Comparison of ENCODE assay signal across 22 cellular contexts in the genomic region with DNA sequence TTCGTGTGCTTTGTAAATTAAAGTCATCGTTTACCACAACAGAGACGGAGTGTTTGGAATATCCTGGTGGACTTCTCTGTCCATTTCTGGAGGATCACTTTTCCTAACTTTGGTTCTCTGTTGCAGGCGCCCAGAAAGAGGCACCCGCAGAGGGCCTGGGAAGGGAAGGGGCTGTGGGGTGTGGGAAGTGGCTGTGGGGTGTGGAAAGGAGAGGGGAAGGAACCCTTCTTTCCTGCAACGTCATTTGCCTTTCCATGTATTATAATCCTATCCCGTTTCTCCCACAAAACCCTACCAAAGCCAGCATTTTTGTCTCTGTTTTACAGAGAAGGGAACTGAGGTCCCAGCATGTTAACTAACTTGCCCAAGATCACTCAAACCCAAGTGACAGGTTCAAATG.
A peak's percentile ranks its signal among the peaks of the same experiment; 100 is the strongest.
DNase-seq lines count a peak whose midpoint lies in the region; TF ChIP-seq lines count a peak whose summit lies in the region.
"Had no signal": no experiment of that assay in that cellular context is flagged by ENCODE, and none has a peak within 500 bp of the region (broad histone marks: within the 10 kb centered on the region; RNA-seq: fewer than 3 reads in every experiment).

No MANE protein-coding gene starts in this region.

- TF ChIP-seq CTCF in MCF 10A (IDR thresholded peaks at IDR 0.05; ENCODE audit: unreplicated experiment) (no peak), mammary epithelial cell (conservative IDR thresholded peaks at IDR 0.05 in 1 of 2, IDR thresholded peaks at IDR 0.05 in 1 of 2; ENCODE audit: extremely low read depth in 1 of 2, insufficient read depth in 1 of 2, low read depth in 1 of 2, low read length in 2 of 2) (no peak), endothelial cell (IDR thresholded peaks at IDR 0.05; ENCODE audit: unreplicated experiment) (no peak), neural crest cell (conservative IDR thresholded peaks at IDR 0.05) (no peak)

- WGBS in mammary epithelial cell (ENCODE audit: low coverage, missing lambda C conversion rate) = 94% methylated on average over 7 of the region's 7 CpGs

- H3K36me3 ChIP-seq in mammary epithelial cell (ENCODE audit: insufficient read depth, low read length) = no peaks in the 10 kb centered on the region
- H3K36me3 ChIP-seq: MG63, ovary, thyroid gland had no signal

- H3K27ac Mint-ChIP-seq in MCF 10A (ENCODE audit: low read depth, unreplicated experiment) (peak overlapping the region; percentile 57), endothelial cell (ENCODE audit: unreplicated experiment) (peak overlapping the region; percentile 84), neural crest cell (ENCODE audit: unreplicated experiment) (peak overlapping the region; percentile 35)
- H3K27ac Mint-ChIP-seq: CD8-positive, alpha-beta T cell; dendritic cell treated with granulocyte-macrophage colony-stimulating factor and Interleukin-4, amounts not matched to agents 40 ng/mL and 50 ng/mL, for 4 days; IgD-negative memory B cell; stimulated activated naive B cell treated with anti-CD40 and anti-IgM and Interleukin-4, amounts not matched to agents 10 μg/mL and 1 μg/mL and 100 μg/mL, for 72 hours had no signal

- no peak overlapping the region for H3K9ac ChIP-seq in mammary epithelial cell (ENCODE audit: insufficient read depth, low read length)

- in situ Hi-C loops in mammary epithelial cell (cut with MboI; ENCODE audit: low sequenced_read_pairs in 2 of 2) = no loop called here

- H3K4me2 ChIP-seq in mammary epithelial cell (ENCODE audit: insufficient read depth, low read depth, low read length) = no peak overlapping the region

- CTCF ChIA-PET in MCF 10A (lab: Yijun Ruan, JAX) = no interaction called here
- CTCF ChIA-PET in mammary epithelial cell (lab: Charles Lee; ENCODE audit: low non-redundant PET) = interaction anchor here (0.6 kb wide), 1 partner anchor 228 kb away, joined by 15 read pairs; no protein-coding TSS in a partner anchor

- H3K79me2 ChIP-seq in mammary epithelial cell (ENCODE audit: insufficient read depth, low read length) = no peaks in the 10 kb centered on the region

- H3K4me1 ChIP-seq in mammary epithelial cell (ENCODE audit: insufficient read depth, low read length) = peaks cover 7% of the 10 kb centered on the region
- H3K4me1 ChIP-seq: thyroid gland had no signal

- H3K9me3 Mint-ChIP-seq in MCF 10A (ENCODE audit: unreplicated experiment) = no peaks in the 10 kb centered on the region
- H3K9me3 Mint-ChIP-seq in endothelial cell (ENCODE audit: unreplicated experiment) = no peaks in the 10 kb centered on the region
- H3K9me3 Mint-ChIP-seq in neural crest cell = no peaks in the 10 kb centered on the region
- H3K9me3 Mint-ChIP-seq: CD8-positive, alpha-beta T cell; dendritic cell treated with granulocyte-macrophage colony-stimulating factor and Interleukin-4, amounts not matched to agents 40 ng/mL and 50 ng/mL, for 4 days; IgD-negative memory B cell; stimulated activated naive B cell treated with anti-CD40 and anti-IgM and Interleukin-4, amounts not matched to agents 10 μg/mL and 1 μg/mL and 100 μg/mL, for 72 hours had no signal

- DNase-seq in MCF 10A (ENCODE audit: unreplicated experiment) (no peak), mammary epithelial cell (no peak), endothelial cell (ENCODE audit: low spot score) (no peak), neural crest cell (ENCODE audit: low read depth, low spot score) (no peak), NCI-H748 (lab: John Stamatoyannopoulos, UW; ENCODE audit: unreplicated experiment) (no peak), GDM1 (lab: John Stamatoyannopoulos, UW) (no peak), LoVo (ENCODE audit: low spot score) (no peak)
- DNase-seq: activated T-cell treated with anti-CD3 and anti-CD28 coated beads, Interleukin-2, amount 50 U/mL, for 1 hour; CD8-positive, alpha-beta T cell; HCEC 1CT; MG63; NCI-H1436 treated with DMSO at 0.1 percent for 48 hours; small intestine; stimulated activated CD4-positive, alpha-beta T cell treated with anti-CD3 and anti-CD28 coated beads, Interleukin-2, amount 100 ng/mL, for 48 hours; stimulated activated naive B cell treated with anti-CD40 and anti-IgM and Interleukin-4, amounts not matched to agents 10 μg/mL and 1 μg/mL and 100 μg/mL, for 72 hours; thyroid gland had no signal

- no peak overlapping the region for H3K4me3 ChIP-seq in mammary epithelial cell (replicated peaks in 1 of 3; ENCODE audit: insufficient read depth in 1 of 3, low read depth in 2 of 3, low read length in 3 of 3)
- H3K4me3 ChIP-seq: lung, MG63, ovary, thyroid gland had no signal

- no peaks in the 10 kb centered on the region for H4K20me1 ChIP-seq in mammary epithelial cell (ENCODE audit: insufficient read depth, low read length)

- BruUV-seq in MCF 10A (replicated peaks; lab: Mats Ljungman, UMichigan) = no TSS peak
- BruUV-seq in mammary epithelial cell (replicated peaks; lab: Mats Ljungman, UMichigan) = no TSS peak

- no peaks in the 10 kb centered on the region for H3K4me1 Mint-ChIP-seq in MCF 10A (ENCODE audit: insufficient read depth, unreplicated experiment)
- peaks cover 55% of the 10 kb centered on the region for H3K4me1 Mint-ChIP-seq in endothelial cell (ENCODE audit: unreplicated experiment)
- H3K4me1 Mint-ChIP-seq in neural crest cell = peaks cover 57% of the 10 kb centered on the region
- H3K4me1 Mint-ChIP-seq: IgD-negative memory B cell; stimulated activated naive B cell treated with anti-CD40 and anti-IgM and Interleukin-4, amounts not matched to agents 10 μg/mL and 1 μg/mL and 100 μg/mL, for 72 hours had no signal

- H3K36me3 Mint-ChIP-seq in MCF 10A (ENCODE audit: insufficient read depth, unreplicated experiment) = no peaks in the 10 kb centered on the region
- peaks cover 3% of the 10 kb centered on the region for H3K36me3 Mint-ChIP-seq in endothelial cell (ENCODE audit: low read depth, unreplicated experiment)
- no peaks in the 10 kb centered on the region for H3K36me3 Mint-ChIP-seq in neural crest cell (ENCODE audit: low read depth)
- H3K36me3 Mint-ChIP-seq: CD8-positive, alpha-beta T cell; stimulated activated naive B cell treated with anti-CD40 and anti-IgM and Interleukin-4, amounts not matched to agents 10 μg/mL and 1 μg/mL and 100 μg/mL, for 72 hours had no signal

- intact Hi-C loops in MCF 10A (cut with micrococcal nuclease) (no loop called here), mammary epithelial cell (cut with micrococcal nuclease) (loop anchor here (10.0 kb wide), 1 partner anchor 940 kb away; no protein-coding TSS in a partner anchor)

- no peaks in the 10 kb centered on the region for H3K9me3 ChIP-seq in mammary epithelial cell (replicated peaks; ENCODE audit: insufficient read depth, low read length)
- H3K9me3 ChIP-seq: MG63, ovary, thyroid gland had no signal

- no peak overlapping the region for H3K4me3 Mint-ChIP-seq in MCF 10A (ENCODE audit: unreplicated experiment)
- H3K4me3 Mint-ChIP-seq in endothelial cell (ENCODE audit: unreplicated experiment) = no peak overlapping the region
- H3K4me3 Mint-ChIP-seq in neural crest cell = no peak overlapping the region
- H3K4me3 Mint-ChIP-seq: CD8-positive, alpha-beta T cell; dendritic cell treated with granulocyte-macrophage colony-stimulating factor and Interleukin-4, amounts not matched to agents 40 ng/mL and 50 ng/mL, for 4 days; stimulated activated naive B cell treated with anti-CD40 and anti-IgM and Interleukin-4, amounts not matched to agents 10 μg/mL and 1 μg/mL and 100 μg/mL, for 72 hours had no signal

- no peaks in the 10 kb centered on the region for H3K27me3 ChIP-seq in mammary epithelial cell (ENCODE audit: insufficient read depth, low read length)
- H3K27me3 ChIP-seq: MG63, ovary, thyroid gland had no signal

- dilution Hi-C loops in mammary epithelial cell (cut with HindIII; ENCODE audit: low sequenced_read_pairs) = no loop called here

- H3K27me3 Mint-ChIP-seq in MCF 10A (ENCODE audit: insufficient read depth, unreplicated experiment) (no peaks in the 10 kb centered on the region), endothelial cell (ENCODE audit: unreplicated experiment) (peaks cover 13% of the 10 kb centered on the region), neural crest cell (ENCODE audit: low read depth) (no peaks in the 10 kb centered on the region)
- H3K27me3 Mint-ChIP-seq: IgD-negative memory B cell had no signal

- no peak overlapping the region for H2AFZ ChIP-seq in mammary epithelial cell (ENCODE audit: low read depth, low read length)

- POLR2A ChIA-PET in MCF 10A (lab: Yijun Ruan, JAX) = no interaction called here

- H3K27ac ChIP-seq in mammary epithelial cell (ENCODE audit: insufficient read depth, low read depth, low read length) (no peak overlapping the region), temporal lobe (ENCODE audit: low read depth, low read length) (peak overlapping the region; percentile 13)
- H3K27ac ChIP-seq: 22Rv1, ovary, thyroid gland had no signal
